In the genomic region with DNA sequence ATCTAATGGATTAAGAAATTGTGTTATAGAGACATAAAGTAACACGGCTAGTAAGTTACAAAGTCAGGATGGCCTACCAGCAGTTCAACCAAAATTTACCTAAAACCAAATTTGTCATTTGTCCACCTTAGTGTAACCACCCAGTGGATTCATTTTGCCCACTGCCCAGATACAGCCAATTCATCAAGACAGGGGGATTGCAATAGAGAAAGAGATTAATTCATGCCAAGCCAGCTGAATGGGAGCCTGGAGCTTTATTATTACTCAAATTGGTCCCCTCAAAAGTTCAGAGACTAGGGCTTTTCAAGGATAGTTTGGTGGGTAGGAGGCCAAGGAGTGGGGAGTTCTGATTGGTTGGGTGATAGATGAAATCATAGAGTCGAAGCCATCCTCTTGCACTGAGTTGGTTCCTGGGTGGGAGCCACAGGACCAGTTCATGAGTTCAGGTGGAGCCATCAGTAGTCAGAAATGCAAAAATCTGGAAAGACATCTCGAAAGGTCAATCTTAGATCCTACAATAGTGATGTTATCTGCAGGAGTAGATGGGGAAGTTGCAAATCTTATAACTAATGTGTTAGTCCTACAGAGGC, we compare ENCODE assay signal across 11 cellular contexts.
"Had no signal": no experiment of that assay in that cellular context is flagged by ENCODE, and none has a peak within 500 bp of the region (broad histone marks: within the 10 kb centered on the region; RNA-seq: fewer than 3 reads in every experiment).

No MANE protein-coding gene starts in this region.

- H3K9me3 ChIP-seq: HAP-1 had no signal

- H3K4me1 ChIP-seq: HAP-1 had no signal

- DNase-seq: GM23248, GOT3, H7, H9, HCEC 1CT, HFFc6 had no signal

- H3K4me3 Mint-ChIP-seq: GM23338, H9, HFFc6 had no signal

- ATAC-seq: GM23338, HCT116 had no signal

- H3K27ac Mint-ChIP-seq: GM23338, H9, HFFc6 had no signal

- H3K4me3 ChIP-seq: GM23248, GM23338, HAP-1 had no signal

- H2AFZ ChIP-seq: GM23248, GM23338 had no signal

- H3K27ac ChIP-seq: GM23248 had no signal

- H3K4me1 Mint-ChIP-seq: GM23338 had no signal

- H3K9ac ChIP-seq: GM23248 had no signal

- FAIRE-seq: H1, H54 had no signal

- H3K36me3 ChIP-seq: HAP-1 had no signal

- H3K4me2 ChIP-seq: GM23338 had no signal
